18 cellular contexts compared by ENCODE assay signal in the genomic region with DNA sequence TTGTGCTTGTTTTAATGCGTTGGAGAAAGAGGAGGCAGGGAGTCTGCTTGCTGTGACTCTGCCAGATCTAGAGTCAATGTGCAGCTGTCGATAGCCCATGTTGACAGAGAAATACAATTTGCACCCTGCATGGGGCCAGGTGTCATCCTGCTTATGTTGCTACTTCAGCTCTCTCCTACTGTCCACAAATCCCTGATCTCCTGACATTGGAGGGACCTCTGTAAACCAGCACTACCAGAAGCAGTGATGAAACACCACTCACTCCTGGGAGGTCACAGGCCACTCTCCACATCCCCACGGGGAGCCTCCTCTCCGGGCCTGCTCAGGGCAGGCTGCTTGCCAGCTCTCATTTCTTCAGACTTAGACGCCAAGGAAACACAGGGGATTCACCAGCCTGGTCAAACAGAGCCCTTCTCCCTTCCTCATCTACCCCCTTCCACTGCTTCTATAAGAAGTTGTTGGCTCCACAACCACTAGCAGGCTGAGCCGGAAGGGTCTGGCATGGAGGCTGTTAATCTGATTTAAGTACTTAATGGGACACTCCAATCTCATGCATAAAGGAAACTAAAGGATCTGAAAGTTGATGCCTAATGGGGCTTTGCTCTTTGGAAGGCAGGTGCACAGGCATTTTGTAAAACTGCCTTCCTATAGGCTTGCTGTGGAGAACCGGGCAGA. TPM values are rescaled to one million over a fixed set of nuclear protein-coding genes. Genes with fewer than 3 reads are reported as not detected.
A peak's percentile ranks its signal among the peaks of the same experiment; 100 is the strongest.
DNase-seq lines count a peak whose midpoint lies in the region; ATAC-seq and TF ChIP-seq lines count a peak whose summit lies in the region.
"Had no signal": no experiment of that assay in that cellular context is flagged by ENCODE, and none has a peak within 500 bp of the region (broad histone marks: within the 10 kb centered on the region; RNA-seq: fewer than 3 reads in every experiment).

No MANE protein-coding gene starts in this region.

- intact Hi-C loops in tibial artery (cut with DNase I; ENCODE audit: low total_unique reads), result no loop called here

- no peaks in the 10 kb centered on the region for H3K27me3 ChIP-seq in tibial artery
- H3K27me3 ChIP-seq: upper lobe of left lung had no signal

- peaks cover 0 to 11% (median 0%) of the 10 kb centered on the region in 3 donors for H3K36me3 ChIP-seq in tibial artery

- peaks cover 6% of the 10 kb centered on the region for H3K36me3 Mint-ChIP-seq in glutamatergic neuron (ENCODE audit: unreplicated experiment)
- H3K36me3 Mint-ChIP-seq: activated naive CD4-positive, alpha-beta T cell treated with anti-CD3 and anti-CD28 coated beads, Interleukin-2, amount 10 ng/mL, durations not matched to agents 7 days and 5 days; naive thymus-derived CD8-positive, alpha-beta T cell had no signal

- no peak overlapping the region for H3K4me3 ChIP-seq in tibial artery
- H3K4me3 ChIP-seq: upper lobe of left lung had no signal

- DNase-seq in DMS79 treated with DMSO at 0.1 percent for 48 hours (lab: John Stamatoyannopoulos, UW) (peak; percentile 98), NCI-H187 (lab: John Stamatoyannopoulos, UW) (peak; percentile 78 to 86), NCI-H748 treated with DMSO at 0.1 percent for 48 hours (lab: John Stamatoyannopoulos, UW) (peak; percentile 66), glutamatergic neuron (no peak), activated gamma-delta T cell (lab: John Stamatoyannopoulos, UW) (no peak), tibial artery (no peak)
- DNase-seq: activated naive CD4-positive, alpha-beta T cell treated with anti-CD3 and anti-CD28 coated beads, Interleukin-2, amount 10 ng/mL, durations not matched to agents 7 days and 5 days; naive thymus-derived CD8-positive, alpha-beta T cell; Right ventricle myocardium superior; stimulated activated CD4-positive, alpha-beta T cell treated with anti-CD3 and anti-CD28 coated beads, Interleukin-12 subunit alpha, Interleukin-12 subunit beta, amount 100 ng/mL, for 4 hours; stimulated activated naive CD4-positive, alpha-beta T cell; T-helper 17 cell; upper lobe of left lung had no signal

- H3K9me3 ChIP-seq in tibial artery, result no peaks in the 10 kb centered on the region
- H3K9me3 ChIP-seq: upper lobe of left lung had no signal

- H3K27me3 Mint-ChIP-seq in glutamatergic neuron (ENCODE audit: unreplicated experiment), result peaks cover 10% of the 10 kb centered on the region

- peak overlapping the region; percentile 24 for H3K27ac Mint-ChIP-seq in glutamatergic neuron (ENCODE audit: unreplicated experiment)
- H3K27ac Mint-ChIP-seq: activated naive CD4-positive, alpha-beta T cell treated with anti-CD3 and anti-CD28 coated beads, Interleukin-2, amount 10 ng/mL, durations not matched to agents 7 days and 5 days; B cell; naive thymus-derived CD8-positive, alpha-beta T cell; T-helper 17 cell had no signal

- H3K4me3 Mint-ChIP-seq in glutamatergic neuron (ENCODE audit: unreplicated experiment), result no peak overlapping the region
- H3K4me3 Mint-ChIP-seq: activated naive CD4-positive, alpha-beta T cell treated with anti-CD3 and anti-CD28 coated beads, Interleukin-2, amount 10 ng/mL, durations not matched to agents 7 days and 5 days; B cell; naive thymus-derived CD8-positive, alpha-beta T cell; T-helper 17 cell had no signal

- H3K9me3 Mint-ChIP-seq in glutamatergic neuron (ENCODE audit: unreplicated experiment), result peaks cover 15% of the 10 kb centered on the region
- H3K9me3 Mint-ChIP-seq: activated naive CD4-positive, alpha-beta T cell treated with anti-CD3 and anti-CD28 coated beads, Interleukin-2, amount 10 ng/mL, durations not matched to agents 7 days and 5 days; naive thymus-derived CD8-positive, alpha-beta T cell had no signal

- H3K4me1 ChIP-seq in tibial artery, result peaks cover 0 to 8% (median 2%) of the 10 kb centered on the region in 4 donors

- H3K4me1 Mint-ChIP-seq in glutamatergic neuron (ENCODE audit: low read depth, unreplicated experiment), result peaks cover 16% of the 10 kb centered on the region
- H3K4me1 Mint-ChIP-seq: activated naive CD4-positive, alpha-beta T cell treated with anti-CD3 and anti-CD28 coated beads, Interleukin-2, amount 10 ng/mL, durations not matched to agents 7 days and 5 days; B cell; naive thymus-derived CD8-positive, alpha-beta T cell; T-helper 17 cell had no signal

- no peak overlapping the region for H3K27ac ChIP-seq in tibial artery
- H3K27ac ChIP-seq: upper lobe of left lung had no signal

- TF ChIP-seq CTCF in glutamatergic neuron (IDR thresholded peaks at IDR 0.05; ENCODE audit: partially characterized antibody, unreplicated experiment), result no peak
- TF ChIP-seq CTCF in tibial artery (IDR thresholded peaks at IDR 0.05), result no peak

- ATAC-seq in GM19351 (IDR thresholded peaks at IDR 0.05; ENCODE audit: unreplicated experiment) (no peak), HG02885 (IDR thresholded peaks at IDR 0.05; ENCODE audit: poor library complexity, unreplicated experiment) (no peak)
- ATAC-seq: esophagus mucosa; HCT116; naive thymus-derived CD8-positive, alpha-beta T cell; T-helper 17 cell had no signal

RNA-seq across cellular contexts. Expression of gene CSNK2A3, which starts 29.9 kb away (rescaled TPM):
- total RNA-seq in glutamatergic neuron (ENCODE audit: unreplicated experiment), result 17.4 TPM

Comparison
In these comparisons a context has a peak if more than half of its experiments do, and no peak if none do; other contexts are left out.
1. DNase-seq: peak in DMS79 treated with DMSO at 0.1 percent for 48 hours (single experiment), NCI-H187 (2 of 2) and NCI-H748 treated with DMSO at 0.1 percent for 48 hours (single experiment); none in glutamatergic neuron (single experiment), activated gamma-delta T cell (single experiment) and tibial artery (0 of 2).